In the genomic region with DNA sequence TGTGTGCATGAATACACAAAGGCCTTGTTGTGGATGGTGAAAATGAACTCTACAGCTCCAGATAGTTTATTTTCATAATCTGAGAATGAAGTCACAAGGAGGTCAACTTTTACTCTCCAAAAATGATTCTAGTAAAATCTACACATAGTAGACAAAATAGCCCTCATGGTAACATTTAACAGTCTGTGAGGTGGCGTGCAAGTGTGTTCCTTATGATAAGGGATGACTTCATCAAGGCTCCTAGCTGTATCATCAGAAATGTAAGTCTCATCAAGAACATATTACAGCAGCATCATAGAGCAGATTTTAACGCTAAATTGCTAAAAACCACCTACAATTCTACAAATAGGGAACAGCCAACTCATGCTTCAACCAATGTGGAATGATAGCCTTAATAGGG, we compare ENCODE assay signal across 22 cellular contexts.
A peak's percentile ranks its signal among the peaks of the same experiment; 100 is the strongest.
DNase-seq lines count a peak whose midpoint lies in the region; ATAC-seq and TF ChIP-seq lines count a peak whose summit lies in the region.
"Had no signal": no experiment of that assay in that cellular context is flagged by ENCODE, and none has a peak within 500 bp of the region (broad histone marks: within the 10 kb centered on the region; RNA-seq: fewer than 3 reads in every experiment).

No MANE protein-coding gene starts in this region.

- no peak for TF ChIP-seq CTCF in astrocyte of the spinal cord (IDR thresholded peaks at IDR 0.05; ENCODE audit: low read depth, low read length)
- no peak for TF ChIP-seq CTCF in fibroblast of villous mesenchyme (IDR thresholded peaks at IDR 0.05; ENCODE audit: insufficient read depth, low read depth, low read length)
- no peak for TF ChIP-seq CTCF in upper lobe of left lung (IDR thresholded peaks at IDR 0.05)
- no peak for TF ChIP-seq CTCF in vagina (IDR thresholded peaks at IDR 0.05)

- in situ Hi-C loops in astrocyte of the spinal cord (cut with HindIII; ENCODE audit: low sequenced_read_pairs): no loop called here

- ATAC-seq in upper lobe of left lung (ENCODE audit: low FRiP score in 2 of 2): no peak
- ATAC-seq: gastroesophageal sphincter; SK-N-SH treated with all-trans-retinoic acid at 6 μM for 48 hours; stimulated activated memory B cell treated with anti-CD40 and anti-IgM and Interleukin-4, amounts not matched to agents 10 μg/mL and 1 μg/mL and 100 μg/mL, for 72 hours; WTC11 had no signal

- intact Hi-C loops in vagina (cut with DNase I): loop anchor here (5.0 kb wide), 1 partner anchor 651 kb away; no protein-coding TSS in a partner anchor

- H3K27ac ChIP-seq in upper lobe of left lung (peak overlapping the region in 3 of 4 donors; percentile 57 to 70 (median 60)), vagina (no peak overlapping the region)
- H3K27ac ChIP-seq: cardiac muscle cell, gastroesophageal sphincter had no signal

- TF ChIP-seq POLR2A in upper lobe of left lung (IDR thresholded peaks at IDR 0.05) (no peak), vagina (IDR thresholded peaks at IDR 0.05) (no peak)

- no peaks in the 10 kb centered on the region for H3K27me3 ChIP-seq in upper lobe of left lung
- no peaks in the 10 kb centered on the region for H3K27me3 ChIP-seq in vagina
- H3K27me3 ChIP-seq: BE2C, cardiac muscle cell, gastroesophageal sphincter had no signal

- 92 to 96% methylated on average over 2 of the region's 2 CpGs for WGBS in upper lobe of left lung, 2 donors

- no peaks in the 10 kb centered on the region for H3K9me3 ChIP-seq in upper lobe of left lung
- H3K9me3 ChIP-seq in vagina: no peaks in the 10 kb centered on the region
- H3K9me3 ChIP-seq: BE2C, gastroesophageal sphincter had no signal

- DNase-seq in NCI-H460 (ENCODE audit: extremely low read depth, low read depth) (peak; percentile 25), astrocyte of the spinal cord (ENCODE audit: low read depth, low spot score) (peak; percentile 75), fibroblast of villous mesenchyme (ENCODE audit: low read depth) (peak; percentile 72), upper lobe of left lung (no peak), vagina (ENCODE audit: extremely low spot score in 2 of 2) (no peak), SIG-M5 treated with dmso at 0.1 percent for 504 hours (lab: John Stamatoyannopoulos, UW; ENCODE audit: unreplicated experiment) (no peak), H4 (ENCODE audit: low spot score) (no peak)
- DNase-seq: activated CD4-positive, alpha-beta memory T cell treated with anti-CD3 and anti-CD28 coated beads for 36 hours; BE2C; COR-L47; GOT3; kidney; NCI-H1930; NCI-H446; occipital lobe; small intestine had no signal

- no peak for TF ChIP-seq EP300 in upper lobe of left lung (IDR thresholded peaks at IDR 0.05)

- H3K36me3 ChIP-seq in upper lobe of left lung (no peaks in the 10 kb centered on the region), vagina (no peaks in the 10 kb centered on the region)
- H3K36me3 ChIP-seq: BE2C, cardiac muscle cell had no signal

- no peak overlapping the region for H3K4me3 ChIP-seq in astrocyte of the spinal cord (ENCODE audit: low read depth, low read length)
- H3K4me3 ChIP-seq in fibroblast of villous mesenchyme (ENCODE audit: low read depth, low read length): no peak overlapping the region
- H3K4me3 ChIP-seq in upper lobe of left lung: no peak overlapping the region
- H3K4me3 ChIP-seq in vagina: no peak overlapping the region
- H3K4me3 ChIP-seq: cardiac muscle cell, gastroesophageal sphincter, lung had no signal

- H3K4me1 ChIP-seq in upper lobe of left lung (peaks cover 6 to 14% (median 9%) of the 10 kb centered on the region in 4 donors), vagina (peaks cover 26% of the 10 kb centered on the region)
- H3K4me1 ChIP-seq: BE2C had no signal

Comparison
In these comparisons a context has a peak if more than half of its experiments do, and no peak if none do; other contexts are left out.
1. DNase-seq: peak in NCI-H460 (single experiment), astrocyte of the spinal cord (single experiment) and fibroblast of villous mesenchyme (single experiment); none in upper lobe of left lung (0 of 2), vagina (0 of 2), SIG-M5 treated with dmso at 0.1 percent for 504 hours (single experiment) and H4 (single experiment).